Comparison of ENCODE assay signal across 19 cellular contexts in genomic region chr10:71354771-71355170, GRCh38. TPM values are rescaled to one million over a fixed set of nuclear protein-coding genes. Genes with fewer than 3 reads are reported as not detected.
DNase-seq lines count a peak whose midpoint lies in the region; ATAC-seq, FAIRE-seq and TF ChIP-seq lines count a peak whose summit lies in the region.
"Had no signal": no experiment of that assay in that cellular context is flagged by ENCODE, and none has a peak within 500 bp of the region (broad histone marks: within the 10 kb centered on the region; RNA-seq: fewer than 3 reads in every experiment).

No MANE protein-coding gene starts in this region.

- H3K9me3 ChIP-seq in H1 (ENCODE audit: insufficient read depth in 2 of 2, low read depth in 1 of 2, low read length in 1 of 2) (no peaks in the 10 kb centered on the region), osteoblast (ENCODE audit: low read depth, low read length) (no peaks in the 10 kb centered on the region)
- H3K9me3 ChIP-seq: Peyer's patch had no signal

- no peaks in the 10 kb centered on the region for H3K23me2 ChIP-seq in H1 (ENCODE audit: low read depth, low read length)

- H4K91ac ChIP-seq in H1 (replicated peaks; ENCODE audit: insufficient read length, low read length): no peak overlapping the region

- peaks cover 3 to 6% of the 10 kb centered on the region in 2 experiments for H4K20me1 ChIP-seq in H1 (replicated peaks in 1 of 2; ENCODE audit: control insufficient read depth in 1 of 2, insufficient read depth in 2 of 2, low read length in 2 of 2)
- no peaks in the 10 kb centered on the region for H4K20me1 ChIP-seq in osteoblast (ENCODE audit: insufficient read depth, low read length)

- H3K27me3 ChIP-seq in H1 (replicated peaks in 1 of 4; ENCODE audit: control insufficient read depth in 3 of 4, extremely low read depth in 1 of 4, insufficient read depth in 3 of 4, low read length in 3 of 4) (no peaks in the 10 kb centered on the region), osteoblast (ENCODE audit: insufficient read depth, low read length) (no peaks in the 10 kb centered on the region)
- H3K27me3 ChIP-seq: Peyer's patch had no signal

- 89% methylated on average over 7 of the region's 7 CpGs; no CpG with 5 or more reads in 1 of the 2 experiments for WGBS in H1 (ENCODE audit: extremely low coverage in 1 of 2, insufficient coverage in 1 of 2, insufficient read length in 1 of 2, insufficient replicate concordance in 2 of 2, low coverage in 1 of 2, low lambda C conversion rate in 2 of 2, missing lambda C conversion rate in 1 of 2), 2 experiments

- no peak overlapping the region for H4K8ac ChIP-seq in H1 (ENCODE audit: extremely low read depth, insufficient read depth, low read length)

- POLR2A ChIA-PET in H1 (lab: Charles Lee; ENCODE audit: partially characterized antibody): interaction anchor here (1.1 kb wide), 1 partner anchor 14 kb away, joined by 3 read pairs; no protein-coding TSS in a partner anchor

- no peak overlapping the region for H3K4me3 ChIP-seq in H1 (ENCODE audit: extremely low read depth in 1 of 4, insufficient read depth in 2 of 4, low read depth in 3 of 4, low read length in 4 of 4)
- H3K4me3 ChIP-seq in osteoblast (ENCODE audit: insufficient read depth, low read length): no peak overlapping the region
- H3K4me3 ChIP-seq: Peyer's patch had no signal

- H2AK5ac ChIP-seq in H1 (ENCODE audit: low read depth, low read length): no peak overlapping the region

- no peak overlapping the region for H2BK5ac ChIP-seq in H1 (ENCODE audit: low read depth, low read length)

- H3K18ac ChIP-seq in H1 (ENCODE audit: extremely low read depth, low read length): no peak overlapping the region

- peak overlapping the region; percentile 22; the same call in 1 of the 2 replicates for H2BK15ac ChIP-seq in H1 (ENCODE audit: low read length)

- H3K56ac ChIP-seq in H1 (replicated peaks; ENCODE audit: insufficient read length, low read depth, low read length): no peak overlapping the region

- no peak for TF ChIP-seq RAD21 in H1 (IDR thresholded peaks at IDR 0.05 in 1 of 2, conservative IDR thresholded peaks at IDR 0.05 in 1 of 2; ENCODE audit: low read depth in 2 of 2, low read length in 2 of 2)

- H2BK20ac ChIP-seq in H1 (ENCODE audit: low read length): no peak overlapping the region

- H3K4me1 ChIP-seq in H1 (replicated peaks in 1 of 4; ENCODE audit: control insufficient read depth in 3 of 4, insufficient read depth in 4 of 4, low read length in 3 of 4) (peaks cover 0 to 5% (median under 1%) of the 10 kb centered on the region in 4 experiments; a peak in 3 of 7 replicates), osteoblast (ENCODE audit: insufficient read depth, low read length) (peaks cover 6% of the 10 kb centered on the region)
- H3K4me1 ChIP-seq: Peyer's patch had no signal

- DNase-seq in ELR (ENCODE audit: low read depth) (peak; percentile 48), M059J (ENCODE audit: low read depth) (peak; percentile 39), H1 (ENCODE audit: low read depth in 1 of 2, low spot score in 2 of 2) (no peak), osteoblast (ENCODE audit: insufficient read length, low spot score, missing footprints) (peak; percentile 74), HuH-7.5 (ENCODE audit: low spot score) (no peak)
- DNase-seq in activated effector memory CD4-positive, alpha-beta T cell treated with anti-CD3 and anti-CD28 coated beads, Interleukin-2, amount 50 U/mL, for 16 hours: no peak
- DNase-seq in activated T-cell treated with anti-CD3 and anti-CD28 coated beads, Interleukin-2, amount 50 U/mL, for 1 hour: no peak
- DNase-seq: EL, NCI-H1105, NCI-H146, NCI-H2029 treated with DMSO at 0.1 percent for 48 hours, NCI-H345, NCI-H524, Peyer's patch had no signal

- H2AFZ ChIP-seq in H1 (ENCODE audit: low read length): no peak overlapping the region
- H2AFZ ChIP-seq in osteoblast (ENCODE audit: low read length): peak overlapping the region; percentile 70

- no peak overlapping the region for H3K4ac ChIP-seq in H1 (replicated peaks; ENCODE audit: insufficient read length, low read depth, low read length)

- no peak for FAIRE-seq in H1 (lab: Jason Lieb, UNC)
- FAIRE-seq: GM19239, HepG2 had no signal

- 0 out of 2 replicates have a peak overlapping the region, but pooled peaks have one; percentile 32 for H2BK12ac ChIP-seq in H1 (ENCODE audit: low read depth, low read length)

- no peak for TF ChIP-seq EP300 in H1 (IDR thresholded peaks at IDR 0.05; ENCODE audit: borderline replicate concordance in 1 of 2, low read depth in 2 of 2, low read length in 2 of 2)

- TF ChIP-seq CTCF in H1 (IDR thresholded peaks at IDR 0.05; ENCODE audit: control extremely low read depth in 1 of 3, insufficient read depth in 1 of 3, low read depth in 1 of 3, low read length in 3 of 3) (no peak), osteoblast (IDR thresholded peaks at IDR 0.05; ENCODE audit: extremely low read depth, low read depth, low read length) (no peak)

- no peak for TF ChIP-seq POLR2A in H1 (IDR thresholded peaks at IDR 0.05; ENCODE audit: control extremely low read depth in 1 of 2, low read depth in 2 of 2, low read length in 2 of 2)

- H3K79me2 ChIP-seq in H1 (ENCODE audit: control insufficient read depth in 1 of 2, insufficient read depth in 2 of 2, low read length in 2 of 2) (no peaks in the 10 kb centered on the region), osteoblast (ENCODE audit: insufficient read depth, low read length) (no peaks in the 10 kb centered on the region)

- no peak overlapping the region for H4K5ac ChIP-seq in H1 (ENCODE audit: insufficient read length, low read depth, low read length)

- CTCF ChIA-PET in H1 (lab: Charles Lee; ENCODE audit: partially characterized antibody): interaction anchor here (1.2 to 2.8 kb wide), 3 partner anchors 10 to 33 kb away, joined by 3 to 16 read pairs (median 4); no protein-coding TSS in a partner anchor

- H3K79me1 ChIP-seq in H1 (ENCODE audit: low read depth, low read length): no peaks in the 10 kb centered on the region

- peak overlapping the region; percentile 36; the same call in 1 of the 2 replicates for H3K27ac ChIP-seq in H1 (ENCODE audit: low read depth, low read length)
- peak overlapping the region; percentile 8 for H3K27ac ChIP-seq in osteoblast (ENCODE audit: low read depth, low read length)
- H3K27ac ChIP-seq: KMS-11, Peyer's patch had no signal

- no peak overlapping the region for H3K23ac ChIP-seq in H1 (ENCODE audit: insufficient read length)

- H2BK120ac ChIP-seq in H1 (replicated peaks; ENCODE audit: low read depth, low read length): no peak overlapping the region

- no peak overlapping the region for H3K14ac ChIP-seq in H1 (ENCODE audit: insufficient read length)

- no peak overlapping the region for H3K9ac ChIP-seq in H1 (replicated peaks in 1 of 4; ENCODE audit: extremely low read depth in 1 of 4, low read depth in 3 of 4, low read length in 3 of 4)
- H3K9ac ChIP-seq: KMS-11 had no signal

- no peak for ATAC-seq in HG03159 (IDR thresholded peaks at IDR 0.05; ENCODE audit: unreplicated experiment)
- ATAC-seq: HCT116, HepG2 had no signal

- no peak overlapping the region for H3K4me2 ChIP-seq in H1 (ENCODE audit: insufficient read depth in 1 of 2, low read depth in 2 of 2, low read length in 2 of 2)
- no peak overlapping the region for H3K4me2 ChIP-seq in osteoblast (ENCODE audit: insufficient read depth, low read length)
- H3K4me2 ChIP-seq: KMS-11 had no signal

- H3K36me3 ChIP-seq in H1 (ENCODE audit: control insufficient read depth in 2 of 4, insufficient read depth in 4 of 4, low read length in 3 of 4) (peaks cover 0 to 16% (median 1%) of the 10 kb centered on the region in 4 experiments; a peak in 3 of 8 replicates), osteoblast (ENCODE audit: insufficient read depth, low read length) (no peaks in the 10 kb centered on the region)

TF ChIP-seq in H1, 55 proteins besides CTCF, POLR2A, EP300 and RAD21 (continues in another document):
- no peak for TF ChIP-seq SIN3A (conservative IDR thresholded peaks at IDR 0.05 in 1 of 2, IDR thresholded peaks at IDR 0.05 in 1 of 2; ENCODE audit: low read depth in 1 of 2, low read length in 2 of 2)
- TF ChIP-seq CHD1 (IDR thresholded peaks at IDR 0.05; ENCODE audit: low read depth, low read length): no peak
- TF ChIP-seq HDAC6 (IDR thresholded peaks at IDR 0.05; ENCODE audit: low read depth, low read length): no peak
- no peak for TF ChIP-seq SRF (IDR thresholded peaks at IDR 0.05; ENCODE audit: low read depth, low read length)
- no peak for TF ChIP-seq KDM5A (IDR thresholded peaks at IDR 0.05; ENCODE audit: low read length)
- TF ChIP-seq YY1 (IDR thresholded peaks at IDR 0.05; ENCODE audit: low read depth, low read length): no peak
- no peak for TF ChIP-seq TCF12 (IDR thresholded peaks at IDR 0.05; ENCODE audit: low read depth, low read length)
- TF ChIP-seq GTF2F1 (IDR thresholded peaks at IDR 0.05; ENCODE audit: borderline replicate concordance, low read depth, low read length): no peak
- TF ChIP-seq CTBP2 (IDR thresholded peaks at IDR 0.05; ENCODE audit: borderline replicate concordance, insufficient read depth, insufficient read length, low read length): no peak
- TF ChIP-seq NANOG (IDR thresholded peaks at IDR 0.05; ENCODE audit: insufficient read depth, low read depth, low read length, poor library complexity, severe bottlenecking): no peak

RNA-seq across cellular contexts. Expression of gene SLC29A3, which starts 35.7 kb away (rescaled TPM):
- 1.2 and 2.7 TPM in 2 replicates for total RNA-seq in M059J (2014; rRNA removed; shearing (Covaris generic))
- total RNA-seq in H1 (2021; fragmentation: NEBNext Ultra II Directional; extraction: Animal tissue kit (Norgen Biotek cat#: 25700)): 14.0 and 15.2 TPM in 2 replicates
- 24.6 and 33.8 TPM in 2 replicates for polyA plus RNA-seq in H1 (2011; rRNA removed)
- 11.4 TPM for polyA plus RNA-seq in H1 (2011; cell fraction: cytosol; rRNA removed)
- 17.8 TPM for polyA plus RNA-seq in H1 (2011; cell fraction: nucleus; rRNA removed)
- 14.5 to 19.4 TPM (median 17.5 TPM) in 4 replicates for polyA plus RNA-seq in H1 (2012, experiment 1 of 2)
- 19.9 TPM for polyA plus RNA-seq in H1 (2012, experiment 2 of 2)
- 19.7 TPM for polyA plus RNA-seq in H1 (2013, experiment 1 of 2)
- polyA plus RNA-seq in H1 (2013, experiment 2 of 2): 22.1 TPM
- 18.6 and 20.6 TPM in 2 replicates for polyA minus RNA-seq in H1 (2011; rRNA and poly(A)+ RNA removed)
- polyA minus RNA-seq in H1 (2011; cell fraction: cytosol; rRNA and poly(A)+ RNA removed): 9.4 TPM
- polyA minus RNA-seq in H1 (2011; cell fraction: nucleus; rRNA and poly(A)+ RNA removed): 15.2 TPM
- total RNA-seq in osteoblast: 2.5 and 3.8 TPM in 2 replicates

RNA-seq across cellular contexts. Expression of gene CDH23, which starts 41.9 kb away (rescaled TPM):
- total RNA-seq in M059J (2014; rRNA removed; shearing (Covaris generic)): not detected in 2 replicates
- 1.9 and 2.0 TPM in 2 replicates for total RNA-seq in H1 (2021; fragmentation: NEBNext Ultra II Directional; extraction: Animal tissue kit (Norgen Biotek cat#: 25700))
- 4.9 and 6.3 TPM in 2 replicates for polyA plus RNA-seq in H1 (2011; rRNA removed)
- 3.3 TPM for polyA plus RNA-seq in H1 (2011; cell fraction: cytosol; rRNA removed)
- 7.7 TPM for polyA plus RNA-seq in H1 (2011; cell fraction: nucleus; rRNA removed)
- 1.9 to 4.6 TPM (median 3.2 TPM) in 4 replicates for polyA plus RNA-seq in H1 (2012, experiment 1 of 2)
- polyA plus RNA-seq in H1 (2012, experiment 2 of 2): 1.8 TPM
- polyA plus RNA-seq in H1 (2013, experiment 1 of 2): 1.3 TPM
- 1.4 TPM for polyA plus RNA-seq in H1 (2013, experiment 2 of 2)
- 7.2 and 10.5 TPM in 2 replicates for polyA minus RNA-seq in H1 (2011; rRNA and poly(A)+ RNA removed)
- polyA minus RNA-seq in H1 (2011; cell fraction: cytosol; rRNA and poly(A)+ RNA removed): 2.6 TPM
- polyA minus RNA-seq in H1 (2011; cell fraction: nucleus; rRNA and poly(A)+ RNA removed): 6.9 TPM
- under 0.01 and 0.36 TPM in 2 replicates for total RNA-seq in osteoblast
- total RNA-seq: HepG2 had no signal

Comparison
In these comparisons a context has a peak if more than half of its experiments do, and no peak if none do; other contexts are left out.
1. DNase-seq: peak in ELR (single experiment), M059J (single experiment) and osteoblast (single experiment); none in H1 (0 of 2), activated effector memory CD4-positive, alpha-beta T cell treated with anti-CD3 and anti-CD28 coated beads, Interleukin-2, amount 50 U/mL, for 16 hours (single experiment), activated T-cell treated with anti-CD3 and anti-CD28 coated beads, Interleukin-2, amount 50 U/mL, for 1 hour (single experiment) and HuH-7.5 (single experiment).